In the genomic region with DNA sequence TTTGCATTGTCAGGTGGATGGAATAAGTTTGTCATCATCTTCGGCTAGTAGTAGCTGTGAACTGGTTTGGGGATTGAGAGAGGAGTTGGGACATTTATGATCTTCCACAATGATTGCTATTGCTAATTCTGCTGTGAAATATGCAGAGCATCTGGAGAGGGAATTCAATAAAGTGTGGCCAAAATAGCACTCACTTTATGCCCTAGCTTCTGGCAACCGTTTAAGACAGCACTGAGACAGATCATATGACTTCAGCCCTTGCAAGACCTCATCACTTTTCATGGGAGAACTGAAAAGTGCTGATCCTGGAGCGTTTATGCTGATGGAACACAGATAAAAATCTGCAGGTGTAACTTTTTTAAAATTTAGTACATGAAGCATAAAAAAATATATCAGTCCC, we compare ENCODE assay signal across 1 cellular context.
TF ChIP-seq lines count a peak whose summit lies in the region.

No MANE protein-coding gene starts in this region.

TF ChIP-seq in GM23338, 12 proteins besides CTCF, POLR2A, EP300 and RAD21 (continued from another document):
- TF ChIP-seq, protein P1, sequence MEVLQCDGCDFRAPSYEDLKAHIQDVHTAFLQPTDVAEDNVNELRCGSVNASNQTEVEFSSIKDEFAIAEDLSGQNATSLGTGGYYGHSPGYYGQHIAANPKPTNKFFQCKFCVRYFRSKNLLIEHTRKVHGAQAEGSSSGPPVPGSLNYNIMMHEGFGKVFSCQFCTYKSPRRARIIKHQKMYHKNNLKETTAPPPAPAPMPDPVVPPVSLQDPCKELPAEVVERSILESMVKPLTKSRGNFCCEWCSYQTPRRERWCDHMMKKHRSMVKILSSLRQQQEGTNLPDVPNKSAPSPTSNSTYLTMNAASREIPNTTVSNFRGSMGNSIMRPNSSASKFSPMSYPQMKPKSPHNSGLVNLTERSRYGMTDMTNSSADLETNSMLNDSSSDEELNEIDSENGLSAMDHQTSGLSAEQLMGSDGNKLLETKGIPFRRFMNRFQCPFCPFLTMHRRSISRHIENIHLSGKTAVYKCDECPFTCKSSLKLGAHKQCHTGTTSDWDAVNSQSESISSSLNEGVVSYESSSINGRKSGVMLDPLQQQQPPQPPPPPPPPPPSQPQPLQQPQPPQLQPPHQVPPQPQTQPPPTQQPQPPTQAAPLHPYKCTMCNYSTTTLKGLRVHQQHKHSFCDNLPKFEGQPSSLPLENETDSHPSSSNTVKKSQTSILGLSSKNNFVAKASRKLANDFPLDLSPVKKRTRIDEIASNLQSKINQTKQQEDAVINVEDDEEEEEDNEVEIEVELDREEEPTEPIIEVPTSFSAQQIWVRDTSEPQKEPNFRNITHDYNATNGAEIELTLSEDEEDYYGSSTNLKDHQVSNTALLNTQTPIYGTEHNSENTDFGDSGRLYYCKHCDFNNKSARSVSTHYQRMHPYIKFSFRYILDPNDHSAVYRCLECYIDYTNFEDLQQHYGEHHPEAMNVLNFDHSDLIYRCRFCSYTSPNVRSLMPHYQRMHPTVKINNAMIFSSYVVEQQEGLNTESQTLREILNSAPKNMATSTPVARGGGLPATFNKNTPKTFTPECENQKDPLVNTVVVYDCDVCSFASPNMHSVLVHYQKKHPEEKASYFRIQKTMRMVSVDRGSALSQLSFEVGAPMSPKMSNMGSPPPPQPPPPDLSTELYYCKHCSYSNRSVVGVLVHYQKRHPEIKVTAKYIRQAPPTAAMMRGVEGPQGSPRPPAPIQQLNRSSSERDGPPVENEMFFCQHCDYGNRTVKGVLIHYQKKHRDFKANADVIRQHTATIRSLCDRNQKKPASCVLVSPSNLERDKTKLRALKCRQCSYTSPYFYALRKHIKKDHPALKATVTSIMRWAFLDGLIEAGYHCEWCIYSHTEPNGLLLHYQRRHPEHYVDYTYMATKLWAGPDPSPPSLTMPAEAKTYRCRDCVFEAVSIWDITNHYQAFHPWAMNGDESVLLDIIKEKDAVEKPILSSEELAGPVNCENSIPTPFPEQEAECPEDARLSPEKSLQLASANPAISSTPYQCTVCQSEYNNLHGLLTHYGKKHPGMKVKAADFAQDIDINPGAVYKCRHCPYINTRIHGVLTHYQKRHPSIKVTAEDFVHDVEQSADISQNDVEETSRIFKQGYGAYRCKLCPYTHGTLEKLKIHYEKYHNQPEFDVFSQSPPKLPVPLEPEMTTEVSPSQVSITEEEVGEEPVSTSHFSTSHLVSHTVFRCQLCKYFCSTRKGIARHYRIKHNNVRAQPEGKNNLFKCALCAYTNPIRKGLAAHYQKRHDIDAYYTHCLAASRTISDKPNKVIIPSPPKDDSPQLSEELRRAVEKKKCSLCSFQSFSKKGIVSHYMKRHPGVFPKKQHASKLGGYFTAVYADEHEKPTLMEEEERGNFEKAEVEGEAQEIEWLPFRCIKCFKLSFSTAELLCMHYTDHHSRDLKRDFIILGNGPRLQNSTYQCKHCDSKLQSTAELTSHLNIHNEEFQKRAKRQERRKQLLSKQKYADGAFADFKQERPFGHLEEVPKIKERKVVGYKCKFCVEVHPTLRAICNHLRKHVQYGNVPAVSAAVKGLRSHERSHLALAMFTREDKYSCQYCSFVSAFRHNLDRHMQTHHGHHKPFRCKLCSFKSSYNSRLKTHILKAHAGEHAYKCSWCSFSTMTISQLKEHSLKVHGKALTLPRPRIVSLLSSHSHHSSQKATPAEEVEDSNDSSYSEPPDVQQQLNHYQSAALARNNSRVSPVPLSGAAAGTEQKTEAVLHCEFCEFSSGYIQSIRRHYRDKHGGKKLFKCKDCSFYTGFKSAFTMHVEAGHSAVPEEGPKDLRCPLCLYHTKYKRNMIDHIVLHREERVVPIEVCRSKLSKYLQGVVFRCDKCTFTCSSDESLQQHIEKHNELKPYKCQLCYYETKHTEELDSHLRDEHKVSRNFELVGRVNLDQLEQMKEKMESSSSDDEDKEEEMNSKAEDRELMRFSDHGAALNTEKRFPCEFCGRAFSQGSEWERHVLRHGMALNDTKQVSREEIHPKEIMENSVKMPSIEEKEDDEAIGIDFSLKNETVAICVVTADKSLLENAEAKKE (CRISPR knock-in tag; IDR thresholded peaks at IDR 0.05), result no peak
- TF ChIP-seq ZNF331 (CRISPR knock-in tag; IDR thresholded peaks at IDR 0.05; ENCODE audit: low read depth), result no peak
- no peak for TF ChIP-seq JUNB (IDR thresholded peaks at IDR 0.05; ENCODE audit: unreplicated experiment)
- TF ChIP-seq CREB1 (CRISPR knock-in tag; IDR thresholded peaks at IDR 0.05; ENCODE audit: low read depth), result no peak
